ENCODE assay signal across 8 cellular contexts in the genomic region with DNA sequence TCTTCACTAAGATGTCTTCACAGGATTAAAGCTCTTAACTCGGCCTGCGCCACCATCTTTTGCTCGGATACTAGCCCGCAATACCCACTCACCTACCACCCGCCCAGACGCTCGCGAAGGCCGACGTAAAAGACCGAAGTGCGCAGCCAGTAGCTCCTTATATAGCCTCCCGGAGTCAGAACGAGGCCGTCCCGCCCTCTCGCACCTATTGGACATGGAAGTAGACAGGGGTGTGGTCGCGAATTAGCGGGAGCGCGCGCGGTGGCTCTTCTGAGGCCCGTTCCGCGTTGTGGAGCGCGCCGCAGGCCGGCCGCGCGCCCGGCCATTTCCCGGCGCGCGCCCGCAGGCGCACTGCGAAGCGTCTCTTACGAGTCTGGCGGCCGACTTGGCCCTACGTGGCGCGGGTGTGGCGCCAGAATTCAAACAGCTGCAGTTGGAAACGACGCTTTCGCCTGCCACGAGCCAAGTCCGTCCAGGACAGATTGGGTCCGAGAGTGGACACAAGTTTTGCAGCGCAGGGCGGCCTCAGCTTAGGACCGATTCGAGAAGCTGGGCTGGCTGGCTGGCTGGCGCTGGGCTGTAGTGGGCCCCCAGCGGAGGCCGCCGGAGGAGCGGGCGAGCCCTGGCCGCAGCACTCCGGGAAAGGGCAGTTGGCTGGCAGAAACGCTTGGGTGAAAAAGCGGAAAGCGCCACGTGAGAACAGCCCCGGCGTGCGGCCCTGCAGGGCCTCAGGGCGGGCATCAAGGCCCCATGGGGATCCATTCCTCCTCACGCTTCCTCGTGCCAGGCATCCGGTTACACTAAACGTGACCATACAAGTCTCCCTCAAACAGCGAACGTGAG. TPM values are rescaled to one million over a fixed set of nuclear protein-coding genes. Genes with fewer than 3 reads are reported as not detected.
DNase-seq lines count a peak whose midpoint lies in the region; ATAC-seq, FAIRE-seq and TF ChIP-seq lines count a peak whose summit lies in the region.

No MANE protein-coding gene starts in this region.

- H2AFZ ChIP-seq in neural cell (ENCODE audit: low read depth, low read length) = peak overlapping the region; percentile 48

- no peak for TF ChIP-seq RAD21 in neural cell (conservative IDR thresholded peaks at IDR 0.05)

- CTCF ChIA-PET in RWPE1 (lab: Yijun Ruan, JAX) = no interaction called here

- H3K9me2 ChIP-seq in neural cell (ENCODE audit: insufficient read depth, low read length) = no peaks in the 10 kb centered on the region

- H3F3A ChIP-seq in neural cell (ENCODE audit: insufficient read depth, low read length, poor library complexity, severe bottlenecking) = no peaks in the 10 kb centered on the region

- peak overlapping the region; percentile 85 for H3K4me3 ChIP-seq in neural cell (ENCODE audit: low read length)

- H3K79me2 ChIP-seq in neural cell (replicated peaks; ENCODE audit: insufficient read depth, low read length) = peaks cover 41% of the 10 kb centered on the region

- peaks cover 37% of the 10 kb centered on the region for H3K4me1 Mint-ChIP-seq in stimulated activated naive CD8-positive, alpha-beta T cell treated with anti-CD3 and anti-CD28 coated beads, Interleukin-15, amount 100 ng/mL, for 72 hours

- H4K20me1 ChIP-seq in neural cell (ENCODE audit: insufficient read depth) = no peaks in the 10 kb centered on the region

- peaks cover 0 to 6% of the 10 kb centered on the region in 2 donors for H3K9me3 Mint-ChIP-seq in stimulated activated naive CD8-positive, alpha-beta T cell treated with anti-CD3 and anti-CD28 coated beads, Interleukin-15, amount 100 ng/mL, for 72 hours

- TF ChIP-seq POLR2A in H54 (IDR thresholded peaks at IDR 0.05; ENCODE audit: low read depth, low read length) = peak; percentile 99

- H3K4me2 ChIP-seq in neural cell (ENCODE audit: low read length) = peak overlapping the region; percentile 84

- H3K27me3 Mint-ChIP-seq in stimulated activated naive CD8-positive, alpha-beta T cell treated with anti-CD3 and anti-CD28 coated beads, Interleukin-15, amount 100 ng/mL, for 72 hours = no peaks in the 10 kb centered on the region

- H3K36me3 ChIP-seq in neural cell (ENCODE audit: insufficient read depth, low read length) = no peaks in the 10 kb centered on the region

- no peaks in the 10 kb centered on the region for H3K9me3 ChIP-seq in neural cell (ENCODE audit: low read length)

- H3K27ac ChIP-seq in RWPE1 = peak overlapping the region; percentile 99
- H3K27ac ChIP-seq in neural cell (ENCODE audit: low read length) = peak overlapping the region; percentile 74

- peak overlapping the region; percentile 99 to 100 for H3K27ac Mint-ChIP-seq in stimulated activated naive CD8-positive, alpha-beta T cell treated with anti-CD3 and anti-CD28 coated beads, Interleukin-15, amount 100 ng/mL, for 72 hours

- TF ChIP-seq EP300 in neural cell (conservative IDR thresholded peaks at IDR 0.05; ENCODE audit: poor library complexity, severe bottlenecking) = peak; percentile 28

- no peaks in the 10 kb centered on the region for H3K27me3 ChIP-seq in neural cell (ENCODE audit: insufficient read depth, low read depth, low read length)

- POLR2A ChIA-PET in RWPE1 (lab: Yijun Ruan, JAX; ENCODE audit: low non-redundant PET) = interaction anchor here (0.6 to 1.9 kb wide), 7 partner anchors 9 to 324 kb away, joined by 3 to 37 read pairs (median 4); partner anchors contain the start of gene SYNCRIP

- no peak for TF ChIP-seq CTCF in RWPE1 (conservative IDR thresholded peaks at IDR 0.05; ENCODE audit: low read depth)
- peak; percentile 41 for TF ChIP-seq CTCF in neural cell (IDR thresholded peaks at IDR 0.05; ENCODE audit: poor library complexity, severe bottlenecking)

- peak overlapping the region; percentile 75 for H3K9ac ChIP-seq in neural cell (ENCODE audit: low read length)

- H3K4me3 Mint-ChIP-seq in stimulated activated naive CD8-positive, alpha-beta T cell treated with anti-CD3 and anti-CD28 coated beads, Interleukin-15, amount 100 ng/mL, for 72 hours = peak overlapping the region; percentile 98 to 100

- peak; percentile 97 for FAIRE-seq in H54 (lab: Jason Lieb, UNC)

- DNase-seq in ELR (ENCODE audit: low read depth) (peak; percentile 99), H54 (ENCODE audit: insufficient read length, low spot score) (peak; percentile 84), LoVo (ENCODE audit: low spot score) (peak; percentile 98), RWPE1 (ENCODE audit: low spot score) (peak; percentile 95), fibroblast of the conjunctiva (ENCODE audit: low read depth) (peak; percentile 98)
- peak; percentile 97 for DNase-seq in activated effector memory CD4-positive, alpha-beta T cell treated with Interleukin-2 at 50 U/mL for 16 hours
- peak; percentile 97 to 98 for DNase-seq in stimulated activated naive CD8-positive, alpha-beta T cell treated with anti-CD3 and anti-CD28 coated beads, Interleukin-15, amount 100 ng/mL, for 72 hours

- peak; percentile 94 for ATAC-seq in stimulated activated naive CD8-positive, alpha-beta T cell treated with anti-CD3 and anti-CD28 coated beads, Interleukin-15, amount 100 ng/mL, for 72 hours

TF ChIP-seq in neural cell, 6 proteins besides CTCF, POLR2A, EP300 and RAD21:
- TF ChIP-seq TAF1 (IDR thresholded peaks at IDR 0.05; ENCODE audit: low read depth) (peak; percentile 100), REST (IDR thresholded peaks at IDR 0.05; ENCODE audit: borderline replicate concordance) (peak; percentile 98), POLR2AphosphoS5 (IDR thresholded peaks at IDR 0.05) (peak; percentile 100), MXI1 (conservative IDR thresholded peaks at IDR 0.05; ENCODE audit: poor library complexity, severe bottlenecking) (peak; percentile 100), SMC3 (conservative IDR thresholded peaks at IDR 0.05; ENCODE audit: poor library complexity) (peak; percentile 16), EZH2 (IDR thresholded peaks at IDR 0.05; ENCODE audit: borderline replicate concordance, insufficient read depth, low read length, poor library complexity, severe bottlenecking) (no peak)
TF ChIP-seq in neural cell: peak in this region for 5.

RNA-seq across cellular contexts. Expression of gene SYNCRIP, which starts 36.1 kb away (rescaled TPM):
- 93.5 and 111 TPM in 2 replicates for polyA plus RNA-seq in neural cell
- 166 and 192 TPM in 2 replicates for polyA minus RNA-seq in neural cell

Comparison
In these comparisons a context has a peak if more than half of its experiments do, and no peak if none do; other contexts are left out.
1. Peak in every context shown above with its lines: DNase-seq, ATAC-seq, H3K4me3 ChIP-seq and H3K27ac ChIP-seq.